8 cellular contexts compared by ENCODE assay signal in the genomic region with DNA sequence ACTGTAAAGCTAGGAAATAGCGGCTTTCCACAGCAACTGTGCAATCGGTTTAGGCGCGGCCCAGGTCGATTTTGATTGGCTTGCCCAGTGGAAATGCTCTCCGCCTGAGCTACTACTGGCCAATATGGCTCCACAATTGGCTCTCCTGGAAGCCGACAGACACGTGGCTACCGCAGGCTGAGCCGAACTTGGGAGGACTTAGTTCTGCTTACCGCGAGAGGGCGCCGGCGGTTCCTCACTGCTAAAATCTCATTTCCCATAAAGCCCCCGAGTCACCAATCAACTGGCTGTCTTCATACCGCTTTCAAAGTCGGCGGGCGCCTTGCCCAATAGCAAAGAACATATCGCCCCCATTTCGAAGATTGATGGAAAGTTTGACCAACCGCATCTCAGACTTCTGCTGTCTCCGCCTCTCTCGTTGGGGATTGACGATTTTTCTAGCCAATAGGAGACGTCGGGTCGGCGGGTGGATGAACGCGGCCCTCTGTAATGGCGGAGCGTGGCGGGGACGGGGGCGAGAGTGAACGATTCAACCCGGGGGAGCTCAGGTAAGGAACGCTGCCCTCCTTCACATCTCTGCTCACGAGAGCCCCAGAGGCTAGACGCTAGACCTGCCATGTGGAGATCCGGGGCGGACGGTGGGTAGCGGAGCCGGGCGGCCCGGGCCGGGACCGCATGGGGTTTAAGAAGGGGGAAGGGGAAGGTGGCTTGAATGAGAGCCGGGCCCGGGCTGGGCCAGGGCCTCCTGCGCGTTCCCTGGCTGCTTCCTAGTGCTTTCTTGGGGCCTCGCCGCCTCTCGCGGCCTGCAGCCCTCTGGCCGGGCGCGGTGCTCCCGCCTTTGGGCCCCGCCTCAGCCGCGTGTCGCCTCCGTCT. TPM values are rescaled to one million over a fixed set of nuclear protein-coding genes. Genes with fewer than 3 reads are reported as not detected.
DNase-seq lines count a peak whose midpoint lies in the region; ATAC-seq and TF ChIP-seq lines count a peak whose summit lies in the region.

A gene (plus strand): TSS at position 473 of the 873 bp plus-strand sequence. CDS start 17 bp downstream, at position 490.

- peaks cover 6% of the 10 kb centered on the region for H3K36me3 Mint-ChIP-seq in WTC11

- TF ChIP-seq CTCF in AG04450 (IDR thresholded peaks at IDR 0.05; ENCODE audit: low read depth, low read length) (peak; percentile 75), WTC11 (IDR thresholded peaks at IDR 0.05) (peak; percentile 45; the same call in 1 of the 2 replicates)

- peak within 1 kb of the TSS; percentile 98 for H3K4me3 Mint-ChIP-seq in WTC11

- H3K9me3 Mint-ChIP-seq in WTC11: no peaks in the 10 kb centered on the region

- ATAC-seq in GM18873 (IDR thresholded peaks at IDR 0.05; ENCODE audit: low FRiP score, unreplicated experiment) (peak; percentile 97), HG03159 (IDR thresholded peaks at IDR 0.05; ENCODE audit: unreplicated experiment) (peak; percentile 95), WTC11 (peak; percentile 94)

- H3K27ac ChIP-seq in AG04450 (ENCODE audit: low read depth, low read length): peak within 1 kb of the TSS; percentile 83
- H3K27ac ChIP-seq in caudate nucleus (ENCODE audit: low read depth, low read length): peak within 1 kb of the TSS; percentile 84

- no peaks in the 10 kb centered on the region for H3K27me3 ChIP-seq in AG04450 (ENCODE audit: control insufficient read depth, insufficient read depth, low read length)

- H3K27me3 Mint-ChIP-seq in WTC11 (ENCODE audit: low read depth): no peaks in the 10 kb centered on the region

- peaks cover 33% of the 10 kb centered on the region for H3K4me1 Mint-ChIP-seq in WTC11

- peak within 1 kb of the TSS; percentile 99 for H3K27ac Mint-ChIP-seq in WTC11

- peak within 1 kb of the TSS; percentile 93 for H3K4me3 ChIP-seq in AG04450 (ENCODE audit: low read depth, low read length)

- peaks cover 2% of the 10 kb centered on the region; the same call in 1 of the 2 replicates for H3K9me3 ChIP-seq in AG04450 (ENCODE audit: control insufficient read depth, insufficient read depth, low read length)

- DNase-seq in AG04450 (ENCODE audit: low read depth, low spot score) (peak; percentile 100), NCI-H2227 treated with DMSO at 0.1 percent for 48 hours (lab: John Stamatoyannopoulos, UW) (peak; percentile 96), WTC11 (ENCODE audit: low spot score) (peak; percentile 98), caudate nucleus (lab: John Stamatoyannopoulos, UW) (peak; percentile 80 to 100 (median 98)), inferior parietal cortex (ENCODE audit: extremely low spot score) (peak; percentile 100)
- peak; percentile 94 to 95 for DNase-seq in stimulated activated CD4-positive, alpha-beta T cell treated with anti-CD3 and anti-CD28 coated beads, Interleukin-12 subunit alpha, Interleukin-12 subunit beta, amount 100 ng/mL, for 24 hours (ENCODE audit: low read depth in 2 of 2)

- POLR2A ChIA-PET in AG04450 (lab: Yijun Ruan, JAX): no interaction called here
- POLR2A ChIA-PET in WTC11 (lab: Charles Lee): interaction anchor here (0.6 kb wide), 1 partner anchor 1182 kb away, joined by 3 read pairs; no protein-coding TSS in a partner anchor

- CTCF ChIA-PET in AG04450 (lab: Charles Lee) (interaction anchor here (0.6 to 2.2 kb wide), 35 partner anchors 8 to 1131 kb away, joined by 3 to 23 read pairs (median 4); a partner anchor contains a TSS), WTC11 (lab: Charles Lee) (interaction anchor here (0.6 to 2.2 kb wide), 20 partner anchors 9 to 345 kb away, joined by 3 to 9 read pairs (median 3); a partner anchor contains a TSS)

TF ChIP-seq in WTC11, 78 proteins besides CTCF, POLR2A, EP300 and RAD21 (continues in another document):
- TF ChIP-seq, protein P1, sequence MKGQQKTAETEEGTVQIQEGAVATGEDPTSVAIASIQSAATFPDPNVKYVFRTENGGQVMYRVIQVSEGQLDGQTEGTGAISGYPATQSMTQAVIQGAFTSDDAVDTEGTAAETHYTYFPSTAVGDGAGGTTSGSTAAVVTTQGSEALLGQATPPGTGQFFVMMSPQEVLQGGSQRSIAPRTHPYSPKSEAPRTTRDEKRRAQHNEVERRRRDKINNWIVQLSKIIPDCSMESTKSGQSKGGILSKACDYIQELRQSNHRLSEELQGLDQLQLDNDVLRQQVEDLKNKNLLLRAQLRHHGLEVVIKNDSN (CRISPR knock-in tag; IDR thresholded peaks at IDR 0.05): peak; percentile 83
- TF ChIP-seq ZNF396 (CRISPR knock-in tag; IDR thresholded peaks at IDR 0.05; ENCODE audit: borderline replicate concordance) (peak; percentile 91; the same call in 1 of the 2 replicates), TEAD1 (CRISPR knock-in tag; IDR thresholded peaks at IDR 0.05) (peak; percentile 58), CREM (CRISPR knock-in tag; IDR thresholded peaks at IDR 0.05) (peak; percentile 55; the same call in 1 of the 2 replicates), OVOL2 (CRISPR knock-in tag; IDR thresholded peaks at IDR 0.05; ENCODE audit: borderline replicate concordance) (no peak), PRRX2 (CRISPR knock-in tag; IDR thresholded peaks at IDR 0.05) (peak; percentile 89; the same call in 1 of the 2 replicates), GABPB1 (CRISPR knock-in tag; IDR thresholded peaks at IDR 0.05) (peak; percentile 15), IRF2 (CRISPR knock-in tag; IDR thresholded peaks at IDR 0.05; ENCODE audit: borderline replicate concordance, low read depth) (no peak)
- TF ChIP-seq, protein P2, sequence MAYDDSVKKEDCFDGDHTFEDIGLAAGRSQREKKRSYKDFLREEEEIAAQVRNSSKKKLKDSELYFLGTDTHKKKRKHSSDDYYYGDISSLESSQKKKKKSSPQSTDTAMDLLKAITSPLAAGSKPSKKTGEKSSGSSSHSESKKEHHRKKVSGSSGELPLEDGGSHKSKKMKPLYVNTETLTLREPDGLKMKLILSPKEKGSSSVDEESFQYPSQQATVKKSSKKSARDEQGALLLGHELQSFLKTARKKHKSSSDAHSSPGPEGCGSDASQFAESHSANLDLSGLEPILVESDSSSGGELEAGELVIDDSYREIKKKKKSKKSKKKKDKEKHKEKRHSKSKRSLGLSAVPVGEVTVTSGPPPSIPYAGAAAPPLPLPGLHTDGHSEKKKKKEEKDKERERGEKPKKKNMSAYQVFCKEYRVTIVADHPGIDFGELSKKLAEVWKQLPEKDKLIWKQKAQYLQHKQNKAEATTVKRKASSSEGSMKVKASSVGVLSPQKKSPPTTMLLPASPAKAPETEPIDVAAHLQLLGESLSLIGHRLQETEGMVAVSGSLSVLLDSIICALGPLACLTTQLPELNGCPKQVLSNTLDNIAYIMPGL (CRISPR knock-in tag; IDR thresholded peaks at IDR 0.05): peak; percentile 47; the same call in 1 of the 2 replicates
- TF ChIP-seq, protein P3, sequence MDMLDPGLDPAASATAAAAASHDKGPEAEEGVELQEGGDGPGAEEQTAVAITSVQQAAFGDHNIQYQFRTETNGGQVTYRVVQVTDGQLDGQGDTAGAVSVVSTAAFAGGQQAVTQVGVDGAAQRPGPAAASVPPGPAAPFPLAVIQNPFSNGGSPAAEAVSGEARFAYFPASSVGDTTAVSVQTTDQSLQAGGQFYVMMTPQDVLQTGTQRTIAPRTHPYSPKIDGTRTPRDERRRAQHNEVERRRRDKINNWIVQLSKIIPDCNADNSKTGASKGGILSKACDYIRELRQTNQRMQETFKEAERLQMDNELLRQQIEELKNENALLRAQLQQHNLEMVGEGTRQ (CRISPR knock-in tag; IDR thresholded peaks at IDR 0.05): peak; percentile 86
- TF ChIP-seq, protein P4, sequence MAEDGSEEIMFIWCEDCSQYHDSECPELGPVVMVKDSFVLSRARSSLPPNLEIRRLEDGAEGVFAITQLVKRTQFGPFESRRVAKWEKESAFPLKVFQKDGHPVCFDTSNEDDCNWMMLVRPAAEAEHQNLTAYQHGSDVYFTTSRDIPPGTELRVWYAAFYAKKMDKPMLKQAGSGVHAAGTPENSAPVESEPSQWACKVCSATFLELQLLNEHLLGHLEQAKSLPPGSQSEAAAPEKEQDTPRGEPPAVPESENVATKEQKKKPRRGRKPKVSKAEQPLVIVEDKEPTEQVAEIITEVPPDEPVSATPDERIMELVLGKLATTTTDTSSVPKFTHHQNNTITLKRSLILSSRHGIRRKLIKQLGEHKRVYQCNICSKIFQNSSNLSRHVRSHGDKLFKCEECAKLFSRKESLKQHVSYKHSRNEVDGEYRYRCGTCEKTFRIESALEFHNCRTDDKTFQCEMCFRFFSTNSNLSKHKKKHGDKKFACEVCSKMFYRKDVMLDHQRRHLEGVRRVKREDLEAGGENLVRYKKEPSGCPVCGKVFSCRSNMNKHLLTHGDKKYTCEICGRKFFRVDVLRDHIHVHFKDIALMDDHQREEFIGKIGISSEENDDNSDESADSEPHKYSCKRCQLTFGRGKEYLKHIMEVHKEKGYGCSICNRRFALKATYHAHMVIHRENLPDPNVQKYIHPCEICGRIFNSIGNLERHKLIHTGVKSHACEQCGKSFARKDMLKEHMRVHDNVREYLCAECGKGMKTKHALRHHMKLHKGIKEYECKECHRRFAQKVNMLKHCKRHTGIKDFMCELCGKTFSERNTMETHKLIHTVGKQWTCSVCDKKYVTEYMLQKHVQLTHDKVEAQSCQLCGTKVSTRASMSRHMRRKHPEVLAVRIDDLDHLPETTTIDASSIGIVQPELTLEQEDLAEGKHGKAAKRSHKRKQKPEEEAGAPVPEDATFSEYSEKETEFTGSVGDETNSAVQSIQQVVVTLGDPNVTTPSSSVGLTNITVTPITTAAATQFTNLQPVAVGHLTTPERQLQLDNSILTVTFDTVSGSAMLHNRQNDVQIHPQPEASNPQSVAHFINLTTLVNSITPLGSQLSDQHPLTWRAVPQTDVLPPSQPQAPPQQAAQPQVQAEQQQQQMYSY (CRISPR knock-in tag; IDR thresholded peaks at IDR 0.05): no peak
- TF ChIP-seq, protein P5, sequence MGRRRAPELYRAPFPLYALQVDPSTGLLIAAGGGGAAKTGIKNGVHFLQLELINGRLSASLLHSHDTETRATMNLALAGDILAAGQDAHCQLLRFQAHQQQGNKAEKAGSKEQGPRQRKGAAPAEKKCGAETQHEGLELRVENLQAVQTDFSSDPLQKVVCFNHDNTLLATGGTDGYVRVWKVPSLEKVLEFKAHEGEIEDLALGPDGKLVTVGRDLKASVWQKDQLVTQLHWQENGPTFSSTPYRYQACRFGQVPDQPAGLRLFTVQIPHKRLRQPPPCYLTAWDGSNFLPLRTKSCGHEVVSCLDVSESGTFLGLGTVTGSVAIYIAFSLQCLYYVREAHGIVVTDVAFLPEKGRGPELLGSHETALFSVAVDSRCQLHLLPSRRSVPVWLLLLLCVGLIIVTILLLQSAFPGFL (CRISPR knock-in tag; IDR thresholded peaks at IDR 0.05; ENCODE audit: borderline replicate concordance): no peak

RNA-seq across cellular contexts. Expression of the gene that starts here (rescaled TPM):
- 43.1 and 46.4 TPM in 2 replicates for polyA plus RNA-seq in AG04450 (2011; rRNA removed)
- polyA minus RNA-seq in AG04450 (2011; rRNA and poly(A)+ RNA removed): 78.2 and 83.5 TPM in 2 replicates
- total RNA-seq in WTC11 (2021): 98.2 to 117 TPM (median 107 TPM) in 3 replicates

Comparison
In these comparisons a context has a peak if more than half of its experiments do, and no peak if none do; other contexts are left out.
1. Peak in every context shown above with its lines: DNase-seq, ATAC-seq, H3K4me3 ChIP-seq and H3K27ac ChIP-seq.